In genomic region chr7:22504519-22504918, GRCh38 we compare ENCODE assay signal across 12 cellular contexts. TPM values are rescaled to one million over a fixed set of nuclear protein-coding genes. Genes with fewer than 3 reads are reported as not detected.
DNase-seq lines count a peak whose midpoint lies in the region; TF ChIP-seq lines count a peak whose summit lies in the region.
"Not testable (repeated sequence)": the region's sequence is repeated elsewhere in the genome, so short reads cannot be mapped to it uniquely, and the experiment has no call there.
"Had no signal": no experiment of that assay in that cellular context is flagged by ENCODE, and none has a peak within 500 bp of the region (broad histone marks: within the 10 kb centered on the region; RNA-seq: fewer than 3 reads in every experiment).

No MANE protein-coding gene starts in this region.

- not testable (repeated sequence) for H3K4me2 ChIP-seq in KMS-11; OCI-LY1 (ENCODE audit: low read length); smooth muscle cell

- H3K27me3 Mint-ChIP-seq in endothelial cell (ENCODE audit: unreplicated experiment): not testable (repeated sequence)

- not testable (repeated sequence) for H4K20me1 ChIP-seq in KMS-11 (ENCODE audit: insufficient read depth); OCI-LY1 (ENCODE audit: insufficient read depth, low read length); smooth muscle cell (ENCODE audit: low read depth)

- not testable (repeated sequence) for H3K36me3 ChIP-seq in KMS-11 (ENCODE audit: insufficient read depth); OCI-LY1 (ENCODE audit: insufficient read depth, low read length); kidney epithelial cell (ENCODE audit: control insufficient read depth, insufficient read depth, low read length); smooth muscle cell (ENCODE audit: low read depth)

- not testable (repeated sequence) for H3K9ac ChIP-seq in KMS-11; OCI-LY1 (ENCODE audit: low read length); smooth muscle cell (ENCODE audit: low read depth)

- H3K4me3 ChIP-seq in AG10803 (ENCODE audit: low read length); KMS-11 (IDR thresholded peaks at IDR 0.05; ENCODE audit: insufficient read depth, low read depth, low read length); OCI-LY1 (ENCODE audit: low read depth, low read length, poor library complexity, severe bottlenecking); astrocyte of the cerebellum (ENCODE audit: low read depth, low read length); kidney epithelial cell (ENCODE audit: low read depth, low read length); smooth muscle cell: not testable (repeated sequence)

- not testable (repeated sequence) for H3K4me3 Mint-ChIP-seq in endothelial cell (ENCODE audit: unreplicated experiment)

- not testable (repeated sequence) for H3K9me3 ChIP-seq in OCI-LY1 (ENCODE audit: low read length); smooth muscle cell (replicated peaks; ENCODE audit: low read depth)

- not testable (repeated sequence) for H3K27ac ChIP-seq in KMS-11; OCI-LY1 (ENCODE audit: low read depth, low read length, poor library complexity, severe bottlenecking); smooth muscle cell (ENCODE audit: low read depth)

- H2AFZ ChIP-seq in KMS-11 (ENCODE audit: low read depth); OCI-LY1 (ENCODE audit: low read length); smooth muscle cell (ENCODE audit: low read depth): not testable (repeated sequence)

- H3K9me2 ChIP-seq in OCI-LY1 (ENCODE audit: low read depth, low read length): not testable (repeated sequence)

- H3K79me2 ChIP-seq in KMS-11 (ENCODE audit: insufficient read depth, low read depth); OCI-LY1 (ENCODE audit: insufficient read depth, low read length); smooth muscle cell (ENCODE audit: low read depth): not testable (repeated sequence)

- DNase-seq in AG10803 (ENCODE audit: low read depth); GM10266 (ENCODE audit: extremely low spot score); astrocyte of the cerebellum (ENCODE audit: low read depth); endothelial cell (ENCODE audit: low spot score); kidney epithelial cell (ENCODE audit: low read depth); smooth muscle cell (lab: John Stamatoyannopoulos, UW; ENCODE audit: unreplicated experiment): not testable (repeated sequence)

- WGBS in smooth muscle cell (ENCODE audit: low lambda C conversion rate): 36% methylated on average over 3 of the region's 3 CpGs

- not testable (repeated sequence) for H3K27me3 ChIP-seq in KMS-11 (ENCODE audit: insufficient read depth, low read depth); OCI-LY1 (ENCODE audit: insufficient read depth, low read length); kidney epithelial cell (ENCODE audit: control insufficient read depth, insufficient read depth, low read length); smooth muscle cell (ENCODE audit: low read depth)

- H3K4me1 ChIP-seq in KMS-11 (ENCODE audit: low read depth, poor library complexity, severe bottlenecking): peaks cover 28% of the 10 kb centered on the region
- not testable (repeated sequence) for H3K4me1 ChIP-seq in OCI-LY1 (ENCODE audit: insufficient read depth, low read length, severe bottlenecking); smooth muscle cell (ENCODE audit: low read depth)

- not testable (repeated sequence) for H3K36me3 Mint-ChIP-seq in endothelial cell (ENCODE audit: low read depth, unreplicated experiment)

- H3F3A ChIP-seq in OCI-LY1 (ENCODE audit: insufficient read depth, low read length); smooth muscle cell (ENCODE audit: low read depth): not testable (repeated sequence)

- not testable (repeated sequence) for H3K9me3 Mint-ChIP-seq in endothelial cell (ENCODE audit: unreplicated experiment)

- TF ChIP-seq CTCF in AG10803 (conservative IDR thresholded peaks at IDR 0.05; ENCODE audit: low read length) (peak; percentile 26), GM10266 (IDR thresholded peaks at IDR 0.05; ENCODE audit: control insufficient read depth, insufficient read depth, low read depth, missing control alignments) (peak; percentile 1), KMS-11 (conservative IDR thresholded peaks at IDR 0.05; ENCODE audit: low read depth, low read length) (peak; percentile 55; the same call in 1 of the 2 replicates), OCI-LY1 (IDR thresholded peaks at IDR 0.05; ENCODE audit: low read length) (peak; percentile 51), astrocyte of the cerebellum (IDR thresholded peaks at IDR 0.05; ENCODE audit: low read depth, low read length, missing control alignments) (peak; percentile 37), endothelial cell (IDR thresholded peaks at IDR 0.05; ENCODE audit: unreplicated experiment) (peak; percentile 48), kidney epithelial cell (IDR thresholded peaks at IDR 0.05; ENCODE audit: insufficient read depth, low read length, poor library complexity, severe bottlenecking) (peak; percentile 28), smooth muscle cell (IDR thresholded peaks at IDR 0.05; ENCODE audit: borderline replicate concordance, insufficient read depth, poor library complexity, severe bottlenecking) (peak; percentile 39)

- H3K4me1 Mint-ChIP-seq in endothelial cell (ENCODE audit: unreplicated experiment): not testable (repeated sequence)

- in situ Hi-C loops in astrocyte of the cerebellum (cut with HindIII; ENCODE audit: low sequenced_read_pairs): not testable (repeated sequence)

- not testable (repeated sequence) for H3K27ac Mint-ChIP-seq in endothelial cell (ENCODE audit: unreplicated experiment)

RNA-seq across cellular contexts. Expression of gene STEAP1B, which starts 4.5 kb away (rescaled TPM):
- total RNA-seq in endothelial cell (ENCODE audit: unreplicated experiment): 5.6 TPM
- not detected in 2 replicates for total RNA-seq in kidney epithelial cell
- total RNA-seq in smooth muscle cell: 0.40 and 0.58 TPM in 2 replicates
- 1.4 TPM in 1 of 2 replicates, not detected in the other for polyA plus RNA-seq in smooth muscle cell
- total RNA-seq: ascending aorta; CD8-positive, alpha-beta T cell; LHCN-M2 had no signal
- polyA plus RNA-seq: naive thymus-derived CD4-positive, alpha-beta T cell had no signal

Comparison
In these comparisons a context has a peak if more than half of its experiments do, and no peak if none do; other contexts are left out.
1. CTCF ChIP-seq: peak in every context shown above with its lines; median percentile 55 in KMS-11; 51 in OCI-LY1; 48 in endothelial cell; 39 in smooth muscle cell; 37 in astrocyte of the cerebellum; 28 in kidney epithelial cell; 26 in AG10803; 1 in GM10266.